In the genomic region with DNA sequence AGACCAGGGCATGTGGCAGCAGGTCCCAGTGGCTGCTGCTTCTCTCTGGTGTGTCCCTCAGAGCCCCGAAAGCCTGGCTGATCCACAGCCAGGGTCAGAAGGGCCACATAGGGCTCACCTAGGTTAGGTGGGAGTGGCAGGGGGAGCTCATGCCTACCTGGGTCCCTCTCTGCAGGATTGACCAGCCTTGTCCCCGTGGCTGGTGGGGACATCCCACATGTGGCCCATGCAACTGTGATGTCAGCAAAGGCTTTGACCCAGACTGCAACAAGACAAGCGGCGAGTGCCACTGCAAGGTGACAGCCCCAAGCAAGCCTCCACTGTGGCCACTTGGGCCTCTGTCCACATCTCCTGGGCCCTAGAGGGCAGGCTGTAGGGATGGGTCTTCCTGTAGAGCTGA, we compare ENCODE assay signal across 28 cellular contexts. TPM values are rescaled to one million over a fixed set of nuclear protein-coding genes. Genes with fewer than 3 reads are reported as not detected.
"Had no signal": no experiment of that assay in that cellular context is flagged by ENCODE, and none has a peak within 500 bp of the region (broad histone marks: within the 10 kb centered on the region; RNA-seq: fewer than 3 reads in every experiment).

No MANE protein-coding gene starts in this region.

- H3K27me3 ChIP-seq: esophagus muscularis mucosa, gastrocnemius medialis, heart right ventricle, left lung, neural progenitor cell, right lobe of liver, transverse colon had no signal

- H3K4me3 ChIP-seq: esophagus muscularis mucosa, gastrocnemius medialis, heart right ventricle, left lung, lower lobe of right lung, neural progenitor cell, prostate gland, right lobe of liver, spleen, thoracic aorta, transverse colon had no signal

- ATAC-seq: effector memory CD8-positive, alpha-beta T cell; gastrocnemius medialis; left lung; lower lobe of right lung; natural killer cell treated with Interleukin-12 subunit alpha and Interleukin-12 subunit beta and Interleukin-15 and Interleukin-18, amount 100 ng/mL, for 72 hours; right lobe of liver; stimulated activated memory B cell treated with anti-CD40 and anti-IgM and Interleukin-4, amounts not matched to agents 10 μg/mL and 1 μg/mL and 100 μg/mL, for 72 hours had no signal

- H3K4me2 ChIP-seq: neural progenitor cell had no signal

- H3K79me2 ChIP-seq: parathyroid adenoma had no signal

- FAIRE-seq: islet of Langerhans had no signal

- H3K4me1 ChIP-seq: gastrocnemius medialis, parathyroid adenoma, prostate gland, right lobe of liver, transverse colon had no signal

- H3K36me3 ChIP-seq: gastrocnemius medialis, heart right ventricle, left lung, lower lobe of right lung, neural progenitor cell, prostate gland, right lobe of liver, spleen, thoracic aorta, transverse colon had no signal

- H3K4me3 Mint-ChIP-seq: effector memory CD8-positive, alpha-beta T cell; memory B cell; mesothelial cell of epicardium; natural killer cell treated with Interleukin-12 subunit alpha and Interleukin-12 subunit beta and Interleukin-15 and Interleukin-18, amount 100 ng/mL, for 72 hours; neural progenitor cell; stimulated activated memory B cell treated with anti-CD40 and anti-IgM and Interleukin-4, amounts not matched to agents 10 μg/mL and 1 μg/mL and 100 μg/mL, for 72 hours; stimulated activated naive CD8-positive, alpha-beta T cell treated with anti-CD3 and anti-CD28 coated beads, Interleukin-15, Interleukin-2, amounts not matched to agents 100 ng/mL and 50 ng/mL, for 24 hours had no signal

- H3K27ac Mint-ChIP-seq: effector memory CD8-positive, alpha-beta T cell; memory B cell; mesothelial cell of epicardium; natural killer cell treated with Interleukin-12 subunit alpha and Interleukin-12 subunit beta and Interleukin-15 and Interleukin-18, amount 100 ng/mL, for 72 hours; neural progenitor cell; stimulated activated memory B cell treated with anti-CD40 and anti-IgM and Interleukin-4, amounts not matched to agents 10 μg/mL and 1 μg/mL and 100 μg/mL, for 72 hours; stimulated activated naive CD8-positive, alpha-beta T cell treated with anti-CD3 and anti-CD28 coated beads, Interleukin-15, Interleukin-2, amounts not matched to agents 100 ng/mL and 50 ng/mL, for 24 hours had no signal

- H3K9me3 Mint-ChIP-seq: effector memory CD8-positive, alpha-beta T cell; memory B cell; mesothelial cell of epicardium; natural killer cell treated with Interleukin-12 subunit alpha and Interleukin-12 subunit beta and Interleukin-15 and Interleukin-18, amount 100 ng/mL, for 72 hours; neural progenitor cell; stimulated activated memory B cell treated with anti-CD40 and anti-IgM and Interleukin-4, amounts not matched to agents 10 μg/mL and 1 μg/mL and 100 μg/mL, for 72 hours; stimulated activated naive CD8-positive, alpha-beta T cell treated with anti-CD3 and anti-CD28 coated beads, Interleukin-15, Interleukin-2, amounts not matched to agents 100 ng/mL and 50 ng/mL, for 24 hours had no signal

- H2AFZ ChIP-seq: neural progenitor cell, parathyroid adenoma had no signal

- H3K27me3 Mint-ChIP-seq: effector memory CD8-positive, alpha-beta T cell; natural killer cell treated with Interleukin-12 subunit alpha and Interleukin-12 subunit beta and Interleukin-15 and Interleukin-18, amount 100 ng/mL, for 72 hours; stimulated activated naive CD8-positive, alpha-beta T cell treated with anti-CD3 and anti-CD28 coated beads, Interleukin-15, Interleukin-2, amounts not matched to agents 100 ng/mL and 50 ng/mL, for 24 hours had no signal

- H3K27ac ChIP-seq: epithelial cell of prostate, esophagus muscularis mucosa, gastrocnemius medialis, heart right ventricle, left lung, lower lobe of right lung, neural progenitor cell, parathyroid adenoma, prostate gland, right lobe of liver, spleen, thoracic aorta, transverse colon had no signal

- H3K9me3 ChIP-seq: esophagus muscularis mucosa, gastrocnemius medialis, heart right ventricle, left lung, lower lobe of right lung, prostate gland, right lobe of liver, spleen, thoracic aorta, transverse colon had no signal

- H3K36me3 Mint-ChIP-seq: memory B cell; natural killer cell treated with Interleukin-12 subunit alpha and Interleukin-12 subunit beta and Interleukin-15 and Interleukin-18, amount 100 ng/mL, for 72 hours; stimulated activated memory B cell treated with anti-CD40 and anti-IgM and Interleukin-4, amounts not matched to agents 10 μg/mL and 1 μg/mL and 100 μg/mL, for 72 hours had no signal

- DNase-seq: effector memory CD8-positive, alpha-beta T cell; gastrocnemius medialis; heart right ventricle; hypothalamus; lower lobe of right lung; occipital lobe; retina; right lobe of liver; spleen; stimulated activated CD4-positive, alpha-beta T cell treated with anti-CD3 and anti-CD28 coated beads, Interleukin-15, amount 100 ng/mL, for 24 hours; stimulated activated CD4-positive, alpha-beta T cell treated with anti-CD3 and anti-CD28 coated beads, Interleukin-1b, Interleukin-23, amount 100 ng/mL, for 48 hours; stimulated activated CD4-positive, alpha-beta T cell treated with anti-CD3 and anti-CD28 coated beads, Interleukin-4, amount 100 ng/mL, for 24 hours; transverse colon had no signal

RNA-seq across cellular contexts. Expression of a gene that starts 41.8 kb away (rescaled TPM):
- total RNA-seq: esophagus muscularis mucosa; fibroblast of villous mesenchyme; mesothelial cell of epicardium; natural killer cell treated with Interleukin-12 subunit alpha and Interleukin-12 subunit beta and Interleukin-15 and Interleukin-18, amount 100 ng/mL, for 72 hours; occipital lobe; prostate gland; right lobe of liver; spleen; transverse colon; urinary bladder had no signal
- polyA plus RNA-seq: spleen had no signal
